In genomic region chr1:38625939-38626338, GRCh38 we compare ENCODE assay signal across 8 cellular contexts.
"Had no signal": no experiment of that assay in that cellular context is flagged by ENCODE, and none has a peak within 500 bp of the region (broad histone marks: within the 10 kb centered on the region; RNA-seq: fewer than 3 reads in every experiment).

No MANE protein-coding gene starts in this region.

- H3K4me3 Mint-ChIP-seq: H9 had no signal

- ATAC-seq: K562 had no signal

- H3K4me3 ChIP-seq: K562 had no signal

- DNase-seq: GOT3, H9, HCEC 1CT, IMR-90, KG1 had no signal

- FAIRE-seq: H54, HTR-8/SVneo, K562 had no signal

- H3K27ac Mint-ChIP-seq: H9 had no signal
